Comparison of ENCODE assay signal across 1 cellular context in genomic region chr7:66076459-66077329, GRCh38.
TF ChIP-seq lines count a peak whose summit lies in the region.

No MANE protein-coding gene starts in this region.

TF ChIP-seq in IMR-90, 13 proteins besides CTCF, POLR2A, EP300 and RAD21 (continued from another document):
- TF ChIP-seq NFE2L2 (IDR thresholded peaks at IDR 0.05; ENCODE audit: low read depth, low read length) (no peak), BHLHE40 (IDR thresholded peaks at IDR 0.05; ENCODE audit: low read depth, low read length) (no peak), CHD1 (IDR thresholded peaks at IDR 0.05; ENCODE audit: low read depth, low read length) (no peak)
